ENCODE assay signal across 36 cellular contexts in the genomic region with DNA sequence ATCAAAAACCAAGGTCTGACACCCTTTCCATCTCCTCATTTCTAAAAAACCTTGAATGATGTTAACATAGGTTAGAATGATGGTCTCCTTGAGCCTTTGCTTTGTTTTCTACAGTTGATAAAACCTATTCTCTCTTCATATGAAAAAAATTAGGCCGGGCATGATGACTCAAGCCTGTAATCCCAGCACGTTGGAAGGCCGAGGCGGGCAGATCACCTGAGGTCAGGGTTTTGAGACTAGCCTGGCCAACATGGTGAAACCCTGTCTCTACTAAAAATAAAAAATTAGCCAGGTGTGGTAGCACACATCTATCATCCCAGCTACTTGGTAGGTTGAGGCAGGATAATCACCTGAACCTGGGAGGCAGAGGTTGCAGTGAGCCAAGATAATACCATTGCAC.
"Had no signal": no experiment of that assay in that cellular context is flagged by ENCODE, and none has a peak within 500 bp of the region (broad histone marks: within the 10 kb centered on the region; RNA-seq: fewer than 3 reads in every experiment).

No MANE protein-coding gene starts in this region.

- H3K4me3 ChIP-seq: body of pancreas, breast epithelium, cardiac muscle cell had no signal

- H3K4me1 Mint-ChIP-seq: activated naive CD4-positive, alpha-beta T cell treated with anti-CD3 and anti-CD28 coated beads, Interleukin-2, amount 10 ng/mL, durations not matched to agents 7 days and 5 days; activated naive CD4-positive, alpha-beta T cell treated with anti-CD3 and anti-CD28 coated beads, Interleukin-2, amount 50 U/mL, for 24 hours; activated naive CD8-positive, alpha-beta T cell treated with anti-CD3 and anti-CD28 coated beads for 36 hours; activated naive CD8-positive, alpha-beta T cell treated with anti-CD3 and anti-CD28 coated beads, Interleukin-2, amount 10 ng/mL, durations not matched to agents 7 days and 5 days; activated T-helper 17 cell treated with anti-CD3 and anti-CD28 coated beads, Interleukin-2, amount 50 U/mL, for 72 hours; central memory CD8-positive, alpha-beta T cell had no signal

- H3K27ac Mint-ChIP-seq: activated naive CD4-positive, alpha-beta T cell treated with anti-CD3 and anti-CD28 coated beads for 36 hours; activated naive CD4-positive, alpha-beta T cell treated with anti-CD3 and anti-CD28 coated beads, Interleukin-2, amount 10 ng/mL, durations not matched to agents 7 days and 5 days; activated naive CD4-positive, alpha-beta T cell treated with anti-CD3 and anti-CD28 coated beads, Interleukin-2, amount 50 U/mL, for 24 hours; activated naive CD4-positive, alpha-beta T cell treated with anti-CD3 and anti-CD28 coated beads, Interleukin-2, amount 50 U/mL, for 72 hours; activated naive CD8-positive, alpha-beta T cell; activated naive CD8-positive, alpha-beta T cell treated with anti-CD3 and anti-CD28 coated beads for 36 hours; activated naive CD8-positive, alpha-beta T cell treated with anti-CD3 and anti-CD28 coated beads, Interleukin-2, amount 10 ng/mL, durations not matched to agents 7 days and 5 days; activated T-cell treated with anti-CD3 and anti-CD28 coated beads, Interleukin-2, amount 50 U/mL, for 24 hours; activated T-cell treated with anti-CD3 and anti-CD28 coated beads, Interleukin-2, amount 50 U/mL, for 72 hours; activated T-helper 1 cell treated with anti-CD3 and anti-CD28 coated beads, Interleukin-12 subunit alpha, Interleukin-12 subunit beta, Interleukin-2, Interleukin-4 antibody, amounts not matched to agents 30 ng/mL and 10 ng/mL and 1 ng/mL, durations not matched to agents 14 hours and 24 hours and 36 hours; activated T-helper 17 cell treated with anti-CD3 and anti-CD28 coated beads, Interleukin-2, amount 50 U/mL, for 72 hours; activated T-helper 2 cell treated with anti-CD3 and anti-CD28 coated beads, Interferon-gamma antibody, Interleukin-2, Interleukin-4, amounts not matched to agents 10 μg/mL and 5 μg/mL and 100 μg/mL, durations not matched to agents 14 hours and 24 hours and 36 hours; brain had no signal

- ATAC-seq: activated naive CD4-positive, alpha-beta T cell treated with anti-CD3 and anti-CD28 coated beads, Interleukin-2, amount 50 U/mL, for 72 hours; activated T-cell treated with anti-CD3 and anti-CD28 coated beads, Interleukin-2, amount 50 U/mL, for 4 hours; activated T-cell treated with anti-CD3 and anti-CD28 coated beads, Interleukin-2, amount 50 U/mL, for 72 hours; activated T-helper 17 cell treated with anti-CD3 and anti-CD28 coated beads, Interleukin-2, amount 50 U/mL, for 72 hours; body of pancreas had no signal

- H3K36me3 Mint-ChIP-seq: activated naive CD4-positive, alpha-beta T cell treated with anti-CD3 and anti-CD28 coated beads, Interleukin-2, amount 10 ng/mL, durations not matched to agents 7 days and 5 days; activated naive CD4-positive, alpha-beta T cell treated with anti-CD3 and anti-CD28 coated beads, Interleukin-2, amount 50 U/mL, for 24 hours; activated naive CD4-positive, alpha-beta T cell treated with anti-CD3 and anti-CD28 coated beads, Interleukin-2, amount 50 U/mL, for 72 hours; activated naive CD8-positive, alpha-beta T cell treated with anti-CD3 and anti-CD28 coated beads for 36 hours had no signal

- H3K4me3 Mint-ChIP-seq: activated naive CD4-positive, alpha-beta T cell treated with anti-CD3 and anti-CD28 coated beads for 36 hours; activated naive CD4-positive, alpha-beta T cell treated with anti-CD3 and anti-CD28 coated beads, Interleukin-2, amount 10 ng/mL, durations not matched to agents 7 days and 5 days; activated naive CD4-positive, alpha-beta T cell treated with anti-CD3 and anti-CD28 coated beads, Interleukin-2, amount 50 U/mL, for 24 hours; activated naive CD8-positive, alpha-beta T cell; activated naive CD8-positive, alpha-beta T cell treated with anti-CD3 and anti-CD28 coated beads for 36 hours; activated naive CD8-positive, alpha-beta T cell treated with anti-CD3 and anti-CD28 coated beads, Interleukin-2, amount 10 ng/mL, durations not matched to agents 7 days and 5 days; activated T-cell treated with anti-CD3 and anti-CD28 coated beads, Interleukin-2, amount 50 U/mL, for 24 hours; activated T-cell treated with anti-CD3 and anti-CD28 coated beads, Interleukin-2, amount 50 U/mL, for 4 hours; activated T-cell treated with anti-CD3 and anti-CD28 coated beads, Interleukin-2, amount 50 U/mL, for 72 hours; activated T-helper 1 cell treated with anti-CD3 and anti-CD28 coated beads, Interleukin-12 subunit alpha, Interleukin-12 subunit beta, Interleukin-2, Interleukin-4 antibody, amounts not matched to agents 30 ng/mL and 10 ng/mL and 1 ng/mL, durations not matched to agents 14 hours and 24 hours and 36 hours; activated T-helper 17 cell treated with anti-CD3 and anti-CD28 coated beads, Interleukin-2, amount 50 U/mL, for 72 hours; brain; central memory CD8-positive, alpha-beta T cell had no signal

- H3K4me1 ChIP-seq: breast epithelium had no signal

- H3K36me3 ChIP-seq: brain microvascular endothelial cell, breast epithelium had no signal

- DNase-seq: activated effector memory CD4-positive, alpha-beta T cell treated with anti-CD3 and anti-CD28 coated beads, Interleukin-2, amount 50 U/mL, for 16 hours; activated effector memory CD4-positive, alpha-beta T cell treated with Interleukin-2 at 50 U/mL for 16 hours; activated gamma-delta T cell; activated gamma-delta T cell treated with Interleukin-2 at 50 U/mL for 16 hours; activated naive CD4-positive, alpha-beta T cell; activated naive CD4-positive, alpha-beta T cell treated with anti-CD3 and anti-CD28 coated beads for 36 hours; activated naive CD4-positive, alpha-beta T cell treated with anti-CD3 and anti-CD28 coated beads, Interleukin-2, amount 10 ng/mL, durations not matched to agents 7 days and 5 days; activated naive CD4-positive, alpha-beta T cell treated with anti-CD3 and anti-CD28 coated beads, Interleukin-2, amount 50 U/mL, for 16 hours; activated naive CD4-positive, alpha-beta T cell treated with Interleukin-2 at 50 U/mL for 16 hours; activated naive CD8-positive, alpha-beta T cell treated with anti-CD3 and anti-CD28 coated beads for 36 hours; activated naive CD8-positive, alpha-beta T cell treated with anti-CD3 and anti-CD28 coated beads, Interleukin-2, amount 10 ng/mL, durations not matched to agents 7 days and 5 days; activated T-cell treated with anti-CD3 and anti-CD28 coated beads for 4 hours; activated T-cell treated with anti-CD3 and anti-CD28 coated beads, Interleukin-2, amount 50 U/mL, for 1 hour; activated T-cell treated with anti-CD3 and anti-CD28 coated beads, Interleukin-2, amount 50 U/mL, for 24 hours; activated T-cell treated with anti-CD3 and anti-CD28 coated beads, Interleukin-2, amount 50 U/mL, for 4 hours; activated T-cell treated with anti-CD3 and anti-CD28 coated beads, Interleukin-2, amount 50 U/mL, for 48 hours; activated T-cell treated with anti-CD3 and anti-CD28 coated beads, Interleukin-2, amount 50 U/mL, for 72 hours; amniotic stem cell; amygdala; anterior cingulate cortex; aorta; body of pancreas; brain microvascular endothelial cell; caudate nucleus; central memory CD4-positive, alpha-beta T cell; cerebellar nuclear complex had no signal

- H3K27me3 Mint-ChIP-seq: activated naive CD4-positive, alpha-beta T cell treated with anti-CD3 and anti-CD28 coated beads, Interleukin-2, amount 10 ng/mL, durations not matched to agents 7 days and 5 days; activated naive CD4-positive, alpha-beta T cell treated with anti-CD3 and anti-CD28 coated beads, Interleukin-2, amount 50 U/mL, for 24 hours; activated naive CD8-positive, alpha-beta T cell; activated naive CD8-positive, alpha-beta T cell treated with anti-CD3 and anti-CD28 coated beads for 36 hours; activated naive CD8-positive, alpha-beta T cell treated with anti-CD3 and anti-CD28 coated beads, Interleukin-2, amount 10 ng/mL, durations not matched to agents 7 days and 5 days; activated T-cell treated with anti-CD3 and anti-CD28 coated beads, Interleukin-2, amount 50 U/mL, for 24 hours; activated T-helper 17 cell treated with anti-CD3 and anti-CD28 coated beads, Interleukin-2, amount 50 U/mL, for 72 hours; brain; central memory CD8-positive, alpha-beta T cell had no signal

- H3K9me3 Mint-ChIP-seq: activated naive CD4-positive, alpha-beta T cell treated with anti-CD3 and anti-CD28 coated beads for 36 hours; activated naive CD4-positive, alpha-beta T cell treated with anti-CD3 and anti-CD28 coated beads, Interleukin-2, amount 10 ng/mL, durations not matched to agents 7 days and 5 days; activated naive CD4-positive, alpha-beta T cell treated with anti-CD3 and anti-CD28 coated beads, Interleukin-2, amount 50 U/mL, for 24 hours; activated naive CD4-positive, alpha-beta T cell treated with anti-CD3 and anti-CD28 coated beads, Interleukin-2, amount 50 U/mL, for 72 hours; activated naive CD8-positive, alpha-beta T cell treated with anti-CD3 and anti-CD28 coated beads for 36 hours; activated naive CD8-positive, alpha-beta T cell treated with anti-CD3 and anti-CD28 coated beads, Interleukin-2, amount 10 ng/mL, durations not matched to agents 7 days and 5 days; activated T-cell treated with anti-CD3 and anti-CD28 coated beads, Interleukin-2, amount 50 U/mL, for 24 hours; activated T-cell treated with anti-CD3 and anti-CD28 coated beads, Interleukin-2, amount 50 U/mL, for 4 hours; activated T-cell treated with anti-CD3 and anti-CD28 coated beads, Interleukin-2, amount 50 U/mL, for 72 hours; activated T-helper 1 cell treated with anti-CD3 and anti-CD28 coated beads, Interleukin-12 subunit alpha, Interleukin-12 subunit beta, Interleukin-2, Interleukin-4 antibody, amounts not matched to agents 30 ng/mL and 10 ng/mL and 1 ng/mL, durations not matched to agents 14 hours and 24 hours and 36 hours; activated T-helper 17 cell treated with anti-CD3 and anti-CD28 coated beads, Interleukin-2, amount 50 U/mL, for 72 hours; activated T-helper 2 cell treated with anti-CD3 and anti-CD28 coated beads, Interferon-gamma antibody, Interleukin-2, Interleukin-4, amounts not matched to agents 10 μg/mL and 5 μg/mL and 100 μg/mL, durations not matched to agents 14 hours and 24 hours and 36 hours; brain; central memory CD8-positive, alpha-beta T cell had no signal

- H3K9me3 ChIP-seq: body of pancreas, breast epithelium had no signal

- H3K27me3 ChIP-seq: body of pancreas, brain microvascular endothelial cell, breast epithelium, cardiac muscle cell had no signal

- H3K27ac ChIP-seq: body of pancreas, brain microvascular endothelial cell, breast epithelium, cardiac muscle cell had no signal
